ENCODE assay signal across 10 cellular contexts in the genomic region with DNA sequence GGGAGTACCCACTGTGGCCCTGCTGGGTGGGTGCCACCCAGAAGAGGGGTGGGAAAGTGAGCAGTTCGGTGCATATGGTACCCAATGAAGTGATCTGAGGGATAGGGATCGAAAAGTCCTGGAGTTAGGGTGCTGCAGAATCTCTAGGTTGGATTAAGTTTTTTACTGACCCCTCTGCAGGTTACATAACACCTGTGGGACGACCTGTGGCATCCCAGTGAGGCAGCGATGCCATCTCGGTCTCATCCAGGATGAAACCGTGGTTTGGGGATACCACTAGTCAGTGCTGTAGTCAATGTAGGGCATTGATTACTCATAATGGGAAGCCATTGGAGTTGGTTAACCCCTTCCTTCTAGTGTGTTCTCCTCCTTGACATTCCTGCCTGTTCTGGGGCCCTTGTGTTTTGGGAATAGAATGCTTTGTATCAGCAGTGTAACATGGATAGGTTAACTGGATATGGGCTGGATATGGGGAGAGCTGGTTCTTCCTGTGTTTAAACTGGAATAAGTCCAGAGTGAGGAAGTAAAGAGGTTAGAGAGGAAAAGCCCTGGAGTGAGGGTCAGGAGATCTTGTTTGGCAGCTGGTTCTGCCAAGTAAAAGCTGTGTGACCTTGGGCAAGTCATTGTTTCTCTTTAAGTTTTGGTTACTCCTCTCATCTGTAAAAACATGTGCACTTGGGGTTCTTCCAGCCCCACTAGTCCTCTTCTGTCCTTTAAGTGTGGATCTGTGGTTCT. TPM values are rescaled to one million over a fixed set of nuclear protein-coding genes. Genes with fewer than 3 reads are reported as not detected.
DNase-seq lines count a peak whose midpoint lies in the region; ATAC-seq and TF ChIP-seq lines count a peak whose summit lies in the region.
"Had no signal": no experiment of that assay in that cellular context is flagged by ENCODE, and none has a peak within 500 bp of the region (broad histone marks: within the 10 kb centered on the region; RNA-seq: fewer than 3 reads in every experiment).

No MANE protein-coding gene starts in this region.

- H3K9me2 ChIP-seq in PC-9 (ENCODE audit: insufficient read depth), result no peaks in the 10 kb centered on the region

- H3K27ac Mint-ChIP-seq in CD4-positive, alpha-beta T cell, result peak overlapping the region; percentile 62
- H3K27ac Mint-ChIP-seq in IgD-negative memory B cell (no peak overlapping the region), neural crest cell (ENCODE audit: unreplicated experiment) (no peak overlapping the region)
- H3K27ac Mint-ChIP-seq in activated naive CD8-positive, alpha-beta T cell treated with anti-CD3 and anti-CD28 coated beads, Interleukin-2, amount 50 U/mL, for 24 hours, result peak overlapping the region; percentile 93

- CTCF ChIA-PET in CD4-positive, alpha-beta T cell (lab: Charles Lee), result interaction anchor here (1.5 to 1.6 kb wide), 2 partner anchors 44 to 89 kb away, joined by 3 to 7 read pairs; no protein-coding TSS in a partner anchor
- CTCF ChIA-PET in PC-9 (lab: Charles Lee), result no interaction called here

- no peaks in the 10 kb centered on the region for H4K20me1 ChIP-seq in PC-9 (ENCODE audit: insufficient read depth)

- no peaks in the 10 kb centered on the region for H3K36me3 ChIP-seq in PC-9 (ENCODE audit: low read depth)

- BruUV-seq in PC-9 (replicated peaks; lab: Mats Ljungman, UMichigan), result no TSS peak

- H3K4me3 Mint-ChIP-seq in CD4-positive, alpha-beta T cell, result peak overlapping the region; percentile 99
- peak overlapping the region; percentile 89 to 98 (median 95) for H3K4me3 Mint-ChIP-seq in IgD-negative memory B cell
- peak overlapping the region; percentile 83 for H3K4me3 Mint-ChIP-seq in activated naive CD8-positive, alpha-beta T cell treated with anti-CD3 and anti-CD28 coated beads, Interleukin-2, amount 50 U/mL, for 24 hours
- H3K4me3 Mint-ChIP-seq in neural crest cell, result peak overlapping the region; percentile 0

- H3K4me3 ChIP-seq in PC-9, result no peak overlapping the region

- no peaks in the 10 kb centered on the region for H3K79me2 ChIP-seq in PC-9 (ENCODE audit: low read depth)

- H3K9me3 Mint-ChIP-seq in CD4-positive, alpha-beta T cell, result no peaks in the 10 kb centered on the region
- H3K9me3 Mint-ChIP-seq in IgD-negative memory B cell (peaks cover 3 to 6% (median 5%) of the 10 kb centered on the region in 3 donors), neural crest cell (no peaks in the 10 kb centered on the region)
- peaks cover 6% of the 10 kb centered on the region for H3K9me3 Mint-ChIP-seq in activated naive CD8-positive, alpha-beta T cell treated with anti-CD3 and anti-CD28 coated beads, Interleukin-2, amount 50 U/mL, for 24 hours

- H3K4me1 ChIP-seq in PC-9 (replicated peaks; ENCODE audit: insufficient read depth), result peaks cover 38% of the 10 kb centered on the region

- no peak for ATAC-seq in CD4-positive, alpha-beta T cell (ENCODE audit: poor library complexity)
- no peak for ATAC-seq in activated naive CD8-positive, alpha-beta T cell treated with anti-CD3 and anti-CD28 coated beads, Interleukin-2, amount 50 U/mL, for 24 hours
- no peak for ATAC-seq in HG02678 (IDR thresholded peaks at IDR 0.05; ENCODE audit: unreplicated experiment)

- H3K36me3 Mint-ChIP-seq in CD4-positive, alpha-beta T cell (ENCODE audit: low read depth), result peaks cover 5% of the 10 kb centered on the region
- H3K36me3 Mint-ChIP-seq in IgD-negative memory B cell (no peaks in the 10 kb centered on the region), neural crest cell (ENCODE audit: low read depth) (no peaks in the 10 kb centered on the region)
- no peaks in the 10 kb centered on the region for H3K36me3 Mint-ChIP-seq in activated naive CD8-positive, alpha-beta T cell treated with anti-CD3 and anti-CD28 coated beads, Interleukin-2, amount 50 U/mL, for 24 hours (ENCODE audit: low read depth)

- H3K9me3 ChIP-seq in CD4-positive, alpha-beta T cell (ENCODE audit: control insufficient read depth, low read length), result no peaks in the 10 kb centered on the region
- no peaks in the 10 kb centered on the region for H3K9me3 ChIP-seq in PC-9 (ENCODE audit: insufficient read depth, low read depth)

- TF ChIP-seq CTCF in CD4-positive, alpha-beta T cell (IDR thresholded peaks at IDR 0.05), result no peak
- no peak for TF ChIP-seq CTCF in neural crest cell (conservative IDR thresholded peaks at IDR 0.05)
- TF ChIP-seq CTCF in PC-9 (conservative IDR thresholded peaks at IDR 0.05), result no peak

- no peaks in the 10 kb centered on the region for H3K27me3 Mint-ChIP-seq in CD4-positive, alpha-beta T cell
- H3K27me3 Mint-ChIP-seq in IgD-negative memory B cell, result peaks cover 2% of the 10 kb centered on the region
- peaks cover 7% of the 10 kb centered on the region for H3K27me3 Mint-ChIP-seq in activated naive CD8-positive, alpha-beta T cell treated with anti-CD3 and anti-CD28 coated beads, Interleukin-2, amount 50 U/mL, for 24 hours
- H3K27me3 Mint-ChIP-seq in neural crest cell (ENCODE audit: low read depth), result no peaks in the 10 kb centered on the region

- H3K27me3 ChIP-seq in CD4-positive, alpha-beta T cell (ENCODE audit: control insufficient read depth, insufficient read depth, low read length), result no peaks in the 10 kb centered on the region
- H3K27me3 ChIP-seq in PC-9 (ENCODE audit: insufficient read depth, low read depth), result no peaks in the 10 kb centered on the region
- H3K27me3 ChIP-seq: dorsolateral prefrontal cortex had no signal

- no peak overlapping the region for H2AFZ ChIP-seq in PC-9

- no peak for DNase-seq in CD4-positive, alpha-beta T cell
- no peak for DNase-seq in activated naive CD8-positive, alpha-beta T cell treated with anti-CD3 and anti-CD28 coated beads, Interleukin-2, amount 50 U/mL, for 24 hours
- DNase-seq in neural crest cell (ENCODE audit: low read depth, low spot score), result no peak
- DNase-seq in NCI-H1048 (lab: John Stamatoyannopoulos, UW), result no peak
- no peak for DNase-seq in PC-9
- DNase-seq: activated effector memory CD4-positive, alpha-beta T cell treated with anti-CD3 and anti-CD28 coated beads, Interleukin-2, amount 50 U/mL, for 16 hours; dorsolateral prefrontal cortex; occipital lobe had no signal

- H3K4me1 Mint-ChIP-seq in CD4-positive, alpha-beta T cell (ENCODE audit: low read depth), result peaks cover 16% of the 10 kb centered on the region
- peaks cover 4 to 12% (median 11%) of the 10 kb centered on the region in 3 donors for H3K4me1 Mint-ChIP-seq in IgD-negative memory B cell
- H3K4me1 Mint-ChIP-seq in activated naive CD8-positive, alpha-beta T cell treated with anti-CD3 and anti-CD28 coated beads, Interleukin-2, amount 50 U/mL, for 24 hours, result peaks cover 36% of the 10 kb centered on the region
- H3K4me1 Mint-ChIP-seq in neural crest cell, result peaks cover 17% of the 10 kb centered on the region

- intact Hi-C loops in CD4-positive, alpha-beta T cell (cut with DNase I, micrococcal nuclease), result loop anchor here (5.0 to 10.0 kb wide), 3 partner anchors 42 to 981 kb away; a partner anchor contains a TSS
- intact Hi-C loops in PC-9 (cut with micrococcal nuclease; ENCODE audit: unreplicated experiment), result loop anchor here (2.0 kb wide), 1 partner anchor 31 kb away; no protein-coding TSS in a partner anchor

- H3K27ac ChIP-seq in CD4-positive, alpha-beta T cell (ENCODE audit: low read depth, low read length), result no peak overlapping the region
- H3K27ac ChIP-seq in PC-9, result no peak overlapping the region

- peaks cover 32% of the 10 kb centered on the region for H3F3A ChIP-seq in PC-9 (ENCODE audit: insufficient read depth, low read depth)

- H3K4me2 ChIP-seq in PC-9, result no peak overlapping the region

- POLR2A ChIA-PET in CD4-positive, alpha-beta T cell (lab: Charles Lee), result interaction anchor here (1.2 kb wide), 1 partner anchor 10 kb away, joined by 3 read pairs; no protein-coding TSS in a partner anchor
- POLR2A ChIA-PET in PC-9 (lab: Charles Lee; ENCODE audit: unreplicated experiment), result no interaction called here

RNA-seq across cellular contexts. Expression of a gene that starts 42.8 kb away (rescaled TPM):
- 10 to 100 TPM; 10.4 to 12.7 TPM for total RNA-seq in CD4-positive, alpha-beta T cell
- 0.73 TPM for polyA plus RNA-seq in IgD-negative memory B cell
- 10.3 and 12.3 TPM in 2 replicates for total RNA-seq in neural crest cell
- 10.2 and 10.8 TPM in 2 replicates for total RNA-seq in PC-9 (2021)

Comparison
In these comparisons a context has a peak if more than half of its experiments do, and no peak if none do; other contexts are left out.
1. H3K27ac Mint-ChIP-seq: peak in CD4-positive, alpha-beta T cell (single experiment) and activated naive CD8-positive, alpha-beta T cell treated with anti-CD3 and anti-CD28 coated beads, Interleukin-2, amount 50 U/mL, for 24 hours (single experiment); none in IgD-negative memory B cell (0 of 3) and neural crest cell (single experiment).
2. H3K4me3 Mint-ChIP-seq: peak in every context shown above with its lines; median percentile 99 in CD4-positive, alpha-beta T cell; 95 in IgD-negative memory B cell; 83 in activated naive CD8-positive, alpha-beta T cell treated with anti-CD3 and anti-CD28 coated beads, Interleukin-2, amount 50 U/mL, for 24 hours; 0 in neural crest cell.